Comparison of ENCODE assay signal across 16 cellular contexts in genomic region chr12:3282271-3282670, GRCh38.
A peak's percentile ranks its signal among the peaks of the same experiment; 100 is the strongest.
DNase-seq lines count a peak whose midpoint lies in the region; ATAC-seq and TF ChIP-seq lines count a peak whose summit lies in the region.
"Had no signal": no experiment of that assay in that cellular context is flagged by ENCODE, and none has a peak within 500 bp of the region (broad histone marks: within the 10 kb centered on the region; RNA-seq: fewer than 3 reads in every experiment).

No MANE protein-coding gene starts in this region.

- no peaks in the 10 kb centered on the region for H3F3A ChIP-seq in neural progenitor cell (ENCODE audit: low read depth)

- peak overlapping the region in 4 of 5 experiments; percentile 67 to 98 (median 82) for H3K27ac Mint-ChIP-seq in brain
- peak overlapping the region; percentile 57 for H3K27ac Mint-ChIP-seq in neural progenitor cell
- no peak overlapping the region for H3K27ac Mint-ChIP-seq in activated naive CD4-positive, alpha-beta T cell treated with anti-CD3 and anti-CD28 coated beads for 36 hours

- H2AFZ ChIP-seq in neural progenitor cell (replicated peaks), result no peak overlapping the region

- TF ChIP-seq CTCF in brain (conservative IDR thresholded peaks at IDR 0.05) (no peak), neural progenitor cell (IDR thresholded peaks at IDR 0.05) (no peak)

- H4K20me1 ChIP-seq in BLaER1 (no peaks in the 10 kb centered on the region), neural progenitor cell (ENCODE audit: low read depth) (no peaks in the 10 kb centered on the region)
- H4K20me1 ChIP-seq in BLaER1 treated with 17β-estradiol and CSF1 and Interleukin-3, amounts not matched to agents 10 nM and 100 nM, result peaks cover 0 to 34% (median 0%) of the 10 kb centered on the region in 11 experiments; a peak in 5 of 22 replicates

- H3K4me1 ChIP-seq in BLaER1 (peaks cover 90% of the 10 kb centered on the region), neural progenitor cell (peaks cover 6% of the 10 kb centered on the region)
- peaks cover 45 to 88% (median 86%) of the 10 kb centered on the region in 10 experiments for H3K4me1 ChIP-seq in BLaER1 treated with 17β-estradiol and CSF1 and Interleukin-3, amounts not matched to agents 10 nM and 100 nM
- H3K4me1 ChIP-seq: HAP-1 had no signal

- H3K9me3 ChIP-seq in BLaER1 (no peaks in the 10 kb centered on the region), neural progenitor cell (ENCODE audit: low read depth) (no peaks in the 10 kb centered on the region)
- H3K9me3 ChIP-seq in BLaER1 treated with 17β-estradiol and CSF1 and Interleukin-3, amounts not matched to agents 10 nM and 100 nM (replicated peaks in 1 of 11), result no peaks in the 10 kb centered on the region
- H3K9me3 ChIP-seq: BE2C, HAP-1 had no signal

- H3K4me3 Mint-ChIP-seq in brain (no peak overlapping the region), neural progenitor cell (no peak overlapping the region)
- H3K4me3 Mint-ChIP-seq in activated naive CD4-positive, alpha-beta T cell treated with anti-CD3 and anti-CD28 coated beads for 36 hours, result no peak overlapping the region
- H3K4me3 Mint-ChIP-seq: CD14-positive monocyte; CD4-positive, alpha-beta memory T cell had no signal

- H3K9ac ChIP-seq in BLaER1, result peak overlapping the region; percentile 17; the same call in 1 of the 2 replicates
- H3K9ac ChIP-seq in BLaER1 treated with 17β-estradiol and CSF1 and Interleukin-3, amounts not matched to agents 10 nM and 100 nM, result peak overlapping the region in 4 of 11 experiments; percentile 1 to 53 (median 34); a peak in 5 of 22 replicates
- no peak overlapping the region for H3K9ac ChIP-seq in neural progenitor cell

- H3K27me3 ChIP-seq in BLaER1 (no peaks in the 10 kb centered on the region), neural progenitor cell (no peaks in the 10 kb centered on the region)
- H3K27me3 ChIP-seq in BLaER1 treated with 17β-estradiol and CSF1 and Interleukin-3, amounts not matched to agents 10 nM and 100 nM, result peaks cover 0 to 63% (median 0%) of the 10 kb centered on the region in 11 experiments; a peak in 4 of 22 replicates
- H3K27me3 ChIP-seq: BE2C had no signal

- H3K4me1 Mint-ChIP-seq in brain, result peaks cover 42% of the 10 kb centered on the region
- peaks cover 24% of the 10 kb centered on the region for H3K4me1 Mint-ChIP-seq in neural progenitor cell
- H3K4me1 Mint-ChIP-seq in activated naive CD4-positive, alpha-beta T cell treated with anti-CD3 and anti-CD28 coated beads for 36 hours (ENCODE audit: low read depth), result no peaks in the 10 kb centered on the region
- H3K4me1 Mint-ChIP-seq: CD14-positive monocyte had no signal

- H3K4me2 ChIP-seq in BLaER1 (peak overlapping the region; percentile 88), neural progenitor cell (no peak overlapping the region)
- H3K4me2 ChIP-seq in BLaER1 treated with 17β-estradiol and CSF1 and Interleukin-3, amounts not matched to agents 10 nM and 100 nM, result peak overlapping the region; percentile 32 to 92 (median 71); a peak in 21 of 22 replicates

- no peaks in the 10 kb centered on the region for H3K9me3 Mint-ChIP-seq in brain
- no peaks in the 10 kb centered on the region for H3K9me3 Mint-ChIP-seq in neural progenitor cell
- H3K9me3 Mint-ChIP-seq in activated naive CD4-positive, alpha-beta T cell treated with anti-CD3 and anti-CD28 coated beads for 36 hours, result no peaks in the 10 kb centered on the region

- intact Hi-C loops in activated naive CD4-positive, alpha-beta T cell treated with anti-CD3 and anti-CD28 coated beads for 36 hours (cut with micrococcal nuclease), result no loop called here

- CTCF ChIA-PET in activated naive CD4-positive, alpha-beta T cell treated with anti-CD3 and anti-CD28 coated beads for 36 hours (lab: Charles Lee), result no interaction called here

- H3K27ac ChIP-seq in BLaER1, result peak overlapping the region; percentile 77
- peak overlapping the region in 7 of 11 experiments; percentile 34 to 72 (median 54); a peak in 12 of 22 replicates for H3K27ac ChIP-seq in BLaER1 treated with 17β-estradiol and CSF1 and Interleukin-3, amounts not matched to agents 10 nM and 100 nM
- no peak overlapping the region for H3K27ac ChIP-seq in neural progenitor cell

- H3K36me3 Mint-ChIP-seq in brain (no peaks in the 10 kb centered on the region), neural progenitor cell (peaks cover 6% of the 10 kb centered on the region)
- no peaks in the 10 kb centered on the region for H3K36me3 Mint-ChIP-seq in activated naive CD4-positive, alpha-beta T cell treated with anti-CD3 and anti-CD28 coated beads for 36 hours (ENCODE audit: low read depth)
- H3K36me3 Mint-ChIP-seq: CD14-positive monocyte; CD4-positive, alpha-beta memory T cell had no signal

- H3K36me3 ChIP-seq in BLaER1 (no peaks in the 10 kb centered on the region), neural progenitor cell (no peaks in the 10 kb centered on the region)
- H3K36me3 ChIP-seq in BLaER1 treated with 17β-estradiol and CSF1 and Interleukin-3, amounts not matched to agents 10 nM and 100 nM, result no peaks in the 10 kb centered on the region
- H3K36me3 ChIP-seq: HAP-1 had no signal

- H3K79me2 ChIP-seq in neural progenitor cell (ENCODE audit: low read depth), result no peaks in the 10 kb centered on the region

- no peaks in the 10 kb centered on the region for H3K27me3 Mint-ChIP-seq in brain
- peaks cover 2% of the 10 kb centered on the region for H3K27me3 Mint-ChIP-seq in neural progenitor cell (ENCODE audit: insufficient read depth, low read depth)
- H3K27me3 Mint-ChIP-seq in activated naive CD4-positive, alpha-beta T cell treated with anti-CD3 and anti-CD28 coated beads for 36 hours (ENCODE audit: low read depth), result no peaks in the 10 kb centered on the region

- DNase-seq in neural progenitor cell (ENCODE audit: low spot score) (no peak), NCI-H446 treated with DMSO at 0.1 percent for 48 hours (lab: John Stamatoyannopoulos, UW) (no peak)
- DNase-seq in activated naive CD4-positive, alpha-beta T cell treated with anti-CD3 and anti-CD28 coated beads for 36 hours, result no peak
- no peak for DNase-seq in stimulated activated naive CD8-positive, alpha-beta T cell treated with anti-CD3 and anti-CD28 coated beads, Interleukin-15, Interleukin-2, amounts not matched to agents 100 U/mL and 50 U/mL, for 24 hours
- DNase-seq: ACHN; CD4-positive, alpha-beta memory T cell; DMS153; DND-41; EL had no signal

- H3K4me3 ChIP-seq in BLaER1, result no peak overlapping the region
- H3K4me3 ChIP-seq in BLaER1 treated with 17β-estradiol and CSF1 and Interleukin-3, amounts not matched to agents 10 nM and 100 nM, result no peak overlapping the region
- no peak overlapping the region for H3K4me3 ChIP-seq in neural progenitor cell
- H3K4me3 ChIP-seq: GM12878, HAP-1 had no signal

- no peak for ATAC-seq in stimulated activated naive CD8-positive, alpha-beta T cell treated with anti-CD3 and anti-CD28 coated beads, Interleukin-15, Interleukin-2, amounts not matched to agents 100 U/mL and 50 U/mL, for 24 hours
